Comparison of ENCODE assay signal across 22 cellular contexts in the genomic region with DNA sequence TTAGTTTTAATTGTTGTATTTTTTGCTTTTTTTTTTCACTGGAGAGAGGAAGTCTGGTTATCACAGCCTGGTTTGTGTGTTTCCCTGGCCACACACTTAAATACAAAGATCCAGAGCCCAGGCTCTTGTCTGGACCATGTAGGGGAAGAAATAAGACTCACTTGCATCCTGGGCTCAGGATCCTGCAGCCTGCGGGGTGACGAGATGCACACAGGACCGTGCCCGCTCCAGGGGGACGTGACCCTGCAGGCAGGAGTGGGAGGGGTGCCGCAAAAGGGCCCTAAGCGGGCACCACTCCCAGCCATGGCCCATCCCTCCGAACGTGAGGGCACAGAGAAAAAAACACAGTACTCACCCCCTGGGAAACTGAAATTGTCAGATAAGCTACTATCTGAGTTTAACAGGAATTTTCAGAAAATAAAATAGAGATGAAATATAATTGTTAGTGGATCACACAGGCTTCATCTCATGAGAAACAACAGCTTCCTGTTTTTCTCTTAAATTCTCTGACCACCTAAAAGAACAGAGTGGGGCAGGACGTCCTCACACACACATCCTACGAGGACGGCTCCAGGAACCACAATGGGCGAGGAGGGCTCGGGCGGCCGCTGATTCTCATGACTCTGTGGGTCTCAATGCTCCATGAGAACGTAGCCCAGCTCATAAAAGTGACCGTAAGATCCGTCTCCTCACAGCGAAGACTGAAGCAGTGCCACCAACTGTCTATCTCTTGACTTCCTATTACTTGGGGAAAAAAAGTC.
DNase-seq lines count a peak whose midpoint lies in the region; ATAC-seq lines count a peak whose summit lies in the region.
"Had no signal": no experiment of that assay in that cellular context is flagged by ENCODE, and none has a peak within 500 bp of the region (broad histone marks: within the 10 kb centered on the region; RNA-seq: fewer than 3 reads in every experiment).

No MANE protein-coding gene starts in this region.

- peaks cover 0 to 4% of the 10 kb centered on the region in 2 donors for H3K27me3 Mint-ChIP-seq in T-cell
- no peaks in the 10 kb centered on the region for H3K27me3 Mint-ChIP-seq in effector memory CD8-positive, alpha-beta T cell
- H3K27me3 Mint-ChIP-seq in stimulated activated memory B cell treated with anti-CD40 and anti-IgM and Interleukin-4, amounts not matched to agents 10 μg/mL and 1 μg/mL and 100 μg/mL, for 72 hours: no peaks in the 10 kb centered on the region

- no peaks in the 10 kb centered on the region for H3K36me3 Mint-ChIP-seq in T-cell
- peaks cover 8% of the 10 kb centered on the region for H3K36me3 Mint-ChIP-seq in effector memory CD8-positive, alpha-beta T cell (ENCODE audit: insufficient read depth)
- no peaks in the 10 kb centered on the region for H3K36me3 Mint-ChIP-seq in stimulated activated memory B cell treated with anti-CD40 and anti-IgM and Interleukin-4, amounts not matched to agents 10 μg/mL and 1 μg/mL and 100 μg/mL, for 72 hours

- CTCF ChIA-PET in T-cell (lab: Charles Lee): no interaction called here

- no peaks in the 10 kb centered on the region for H3K36me3 ChIP-seq in aorta (ENCODE audit: control insufficient read depth in 1 of 2, insufficient read depth in 2 of 2, low read length in 1 of 2)
- H3K36me3 ChIP-seq: uterus had no signal

- peak; percentile 61 for DNase-seq in activated CD8-positive, alpha-beta memory T cell treated with anti-CD3 and anti-CD28 coated beads for 24 hours
- no peak for DNase-seq in activated CD8-positive, alpha-beta memory T cell treated with anti-CD3 and anti-CD28 coated beads, Interleukin-2, amount 50 U/mL, for 4 hours
- DNase-seq in T-cell: peak in 1 of 34 experiments; percentile 17
- no peak for DNase-seq in effector memory CD8-positive, alpha-beta T cell
- no peak for DNase-seq in NCI-H526 treated with DMSO at 0.1 percent for 48 hours (lab: John Stamatoyannopoulos, UW)
- DNase-seq in aorta: no peak
- DNase-seq: ACHN; Calu3; KG1; mesendoderm; NCI-H1048; NCI-H2107; NCI-H774; occipital lobe; stimulated activated CD4-positive, alpha-beta T cell treated with anti-CD3 and anti-CD28 coated beads, Interleukin-4, amount 100 ng/mL, for 4 hours; uterus had no signal

- H3K27me3 ChIP-seq in aorta (ENCODE audit: control insufficient read depth in 1 of 2, insufficient read depth in 2 of 2, low read length in 1 of 2): no peaks in the 10 kb centered on the region
- H3K27me3 ChIP-seq: uterus had no signal

- H3K4me1 ChIP-seq in aorta (ENCODE audit: control insufficient read depth in 1 of 2, insufficient read depth in 2 of 2, low read length in 2 of 2): no peaks in the 10 kb centered on the region
- H3K4me1 ChIP-seq: uterus had no signal

- no peaks in the 10 kb centered on the region for H3K9me3 Mint-ChIP-seq in T-cell
- peaks cover 0 to 3% of the 10 kb centered on the region in 2 donors for H3K9me3 Mint-ChIP-seq in effector memory CD8-positive, alpha-beta T cell
- no peaks in the 10 kb centered on the region for H3K9me3 Mint-ChIP-seq in stimulated activated memory B cell treated with anti-CD40 and anti-IgM and Interleukin-4, amounts not matched to agents 10 μg/mL and 1 μg/mL and 100 μg/mL, for 72 hours

- no peak overlapping the region for H3K4me3 ChIP-seq in aorta (ENCODE audit: low read length in 2 of 2)
- H3K4me3 ChIP-seq: coronary artery, uterus had no signal

- WGBS in aorta, 2 donors: 85 to 86% methylated on average over 20 of the region's 20 CpGs

- peaks cover 29 to 31% (median 29%) of the 10 kb centered on the region in 3 donors for H3K4me1 Mint-ChIP-seq in T-cell
- H3K4me1 Mint-ChIP-seq in effector memory CD8-positive, alpha-beta T cell (ENCODE audit: low read depth in 2 of 2): peaks cover 29 to 30% of the 10 kb centered on the region in 2 donors
- peaks cover 32% of the 10 kb centered on the region for H3K4me1 Mint-ChIP-seq in stimulated activated memory B cell treated with anti-CD40 and anti-IgM and Interleukin-4, amounts not matched to agents 10 μg/mL and 1 μg/mL and 100 μg/mL, for 72 hours

- POLR2A ChIA-PET in T-cell (lab: Charles Lee): interaction anchor here in 1 of 2 donors (0.7 kb wide), 1 partner anchor 37 kb away, joined by 3 read pairs; no protein-coding TSS in a partner anchor

- ATAC-seq in T-cell (replicated peaks in 1 of 4) (peak; percentile 21 to 51 (median 34)), HG02973 (IDR thresholded peaks at IDR 0.05; ENCODE audit: unreplicated experiment) (no peak), aorta (ENCODE audit: low FRiP score) (no peak)
- ATAC-seq in effector memory CD8-positive, alpha-beta T cell (replicated peaks): peak; percentile 51
- no peak for ATAC-seq in stimulated activated memory B cell treated with anti-CD40 and anti-IgM and Interleukin-4, amounts not matched to agents 10 μg/mL and 1 μg/mL and 100 μg/mL, for 72 hours
- ATAC-seq: Panc1, SK-N-SH treated with all-trans-retinoic acid at 6 μM for 48 hours had no signal

- H3K27ac ChIP-seq in aorta (ENCODE audit: low read depth in 1 of 2, low read length in 2 of 2): no peak overlapping the region
- H3K27ac ChIP-seq: coronary artery, uterus, VCaP had no signal

- H3K9me3 ChIP-seq in aorta (ENCODE audit: control insufficient read depth, low read length): no peaks in the 10 kb centered on the region
- H3K9me3 ChIP-seq: uterus had no signal

- peak overlapping the region; percentile 71 to 85 (median 73) for H3K4me3 Mint-ChIP-seq in T-cell
- peak overlapping the region; percentile 81 to 82 for H3K4me3 Mint-ChIP-seq in effector memory CD8-positive, alpha-beta T cell
- H3K4me3 Mint-ChIP-seq in stimulated activated memory B cell treated with anti-CD40 and anti-IgM and Interleukin-4, amounts not matched to agents 10 μg/mL and 1 μg/mL and 100 μg/mL, for 72 hours: peak overlapping the region; percentile 76

- peak overlapping the region; percentile 91 to 98 for H3K27ac Mint-ChIP-seq in T-cell
- H3K27ac Mint-ChIP-seq in effector memory CD8-positive, alpha-beta T cell: peak overlapping the region; percentile 94 to 96
- H3K27ac Mint-ChIP-seq in stimulated activated memory B cell treated with anti-CD40 and anti-IgM and Interleukin-4, amounts not matched to agents 10 μg/mL and 1 μg/mL and 100 μg/mL, for 72 hours: peak overlapping the region; percentile 85

- intact Hi-C loops in aorta (cut with DNase I): no loop called here

Comparison
In these comparisons a context has a peak if more than half of its experiments do, and no peak if none do; other contexts are left out.
1. ATAC-seq: peak in T-cell (4 of 4) and effector memory CD8-positive, alpha-beta T cell (single experiment); none in stimulated activated memory B cell treated with anti-CD40 and anti-IgM and Interleukin-4, amounts not matched to agents 10 μg/mL and 1 μg/mL and 100 μg/mL, for 72 hours (single experiment), HG02973 (single experiment) and aorta (single experiment).
2. Peak in every context shown above with its lines, with median percentiles within 50 percentile points of each other: H3K27ac Mint-ChIP-seq and H3K4me3 Mint-ChIP-seq.